8 cellular contexts compared by ENCODE assay signal in genomic region chr6:25280617-25280990, GRCh38. TPM values are rescaled to one million over a fixed set of nuclear protein-coding genes. Genes with fewer than 3 reads are reported as not detected.
A peak's percentile ranks its signal among the peaks of the same experiment; 100 is the strongest.
DNase-seq lines count a peak whose midpoint lies in the region; ATAC-seq and TF ChIP-seq lines count a peak whose summit lies in the region.

No MANE protein-coding gene starts in this region.

- intact Hi-C loops in MCF 10A (cut with micrococcal nuclease) = no loop called here

- CTCF ChIA-PET in MCF 10A (lab: Yijun Ruan, JAX) = interaction anchor here (0.6 to 4.1 kb wide), 9 partner anchors 15 to 276 kb away, joined by 3 to 63 read pairs (median 4); no protein-coding TSS in a partner anchor

- peaks cover 11% of the 10 kb centered on the region for H3K79me1 ChIP-seq in mesenchymal stem cell (replicated peaks; ENCODE audit: low read length, poor library complexity, severe bottlenecking)

- no peak for ATAC-seq in stimulated activated naive CD8-positive, alpha-beta T cell treated with anti-CD3 and anti-CD28 coated beads, Interleukin-15, Interleukin-2, amounts not matched to agents 100 U/mL and 50 U/mL, for 24 hours
- no peak for ATAC-seq in HG03025 (IDR thresholded peaks at IDR 0.05; ENCODE audit: low FRiP score, unreplicated experiment)
- no peak for ATAC-seq in HG02798 (IDR thresholded peaks at IDR 0.05; ENCODE audit: poor library complexity, unreplicated experiment)

- no peak overlapping the region for H2BK15ac ChIP-seq in mesenchymal stem cell (ENCODE audit: low read depth, poor library complexity, severe bottlenecking)

- no peak overlapping the region for H3K23ac ChIP-seq in mesenchymal stem cell (ENCODE audit: low read length in 2 of 2)

- H2BK12ac ChIP-seq in mesenchymal stem cell (ENCODE audit: low read length in 2 of 2) = no peak overlapping the region

- H3K36me3 ChIP-seq in mesenchymal stem cell (ENCODE audit: control insufficient read depth in 1 of 2, insufficient read depth in 2 of 2, low read depth in 1 of 2, low read length in 2 of 2) = no peaks in the 10 kb centered on the region

- H3K27me3 ChIP-seq in mesenchymal stem cell (ENCODE audit: control insufficient read depth in 1 of 2, insufficient read depth in 1 of 2, low read length in 2 of 2) = no peaks in the 10 kb centered on the region

- POLR2A ChIA-PET in MCF 10A (lab: Yijun Ruan, JAX) = interaction anchor here (1.8 to 4.3 kb wide), 9 partner anchors 14 to 210 kb away, joined by 4 to 64 read pairs (median 25); no protein-coding TSS in a partner anchor

- H2BK5ac ChIP-seq in mesenchymal stem cell (ENCODE audit: low read depth, low read length, poor library complexity, severe bottlenecking) = no peak overlapping the region

- peaks cover 45% of the 10 kb centered on the region for H3K4me1 Mint-ChIP-seq in stimulated activated naive CD8-positive, alpha-beta T cell treated with anti-CD3 and anti-CD28 coated beads, Interleukin-15, Interleukin-2, amounts not matched to agents 100 ng/mL and 50 ng/mL, for 24 hours (ENCODE audit: low read depth)
- H3K4me1 Mint-ChIP-seq in MCF 10A (ENCODE audit: insufficient read depth, unreplicated experiment) = peaks cover 31% of the 10 kb centered on the region

- no peak overlapping the region for H3K27ac Mint-ChIP-seq in stimulated activated naive CD8-positive, alpha-beta T cell treated with anti-CD3 and anti-CD28 coated beads, Interleukin-15, Interleukin-2, amounts not matched to agents 100 ng/mL and 50 ng/mL, for 24 hours
- peak overlapping the region; percentile 93 for H3K27ac Mint-ChIP-seq in MCF 10A (ENCODE audit: low read depth, unreplicated experiment)

- peak overlapping the region; percentile 23 for H3K27ac ChIP-seq in mesenchymal stem cell (ENCODE audit: low read length, poor library complexity, severe bottlenecking)

- no peak overlapping the region for H2AK5ac ChIP-seq in mesenchymal stem cell (ENCODE audit: low read length, severe bottlenecking)

- peak overlapping the region; percentile 93 for H3K9ac ChIP-seq in mesenchymal stem cell (ENCODE audit: low read length)

- H3K4ac ChIP-seq in mesenchymal stem cell (ENCODE audit: low read depth in 1 of 2, low read length in 2 of 2) = no peak overlapping the region

- no peak overlapping the region for H4K91ac ChIP-seq in mesenchymal stem cell (ENCODE audit: low read length)

- H3K9me3 ChIP-seq in mesenchymal stem cell (ENCODE audit: control insufficient read depth, low read length) = no peaks in the 10 kb centered on the region

- H3K18ac ChIP-seq in mesenchymal stem cell (ENCODE audit: low read depth in 1 of 2, low read length in 2 of 2) = no peak overlapping the region

- no peak overlapping the region for H3K14ac ChIP-seq in mesenchymal stem cell (ENCODE audit: low read length in 2 of 2)

- no peak overlapping the region for H4K8ac ChIP-seq in mesenchymal stem cell (ENCODE audit: low read length)

- H3K4me3 ChIP-seq in mesenchymal stem cell (ENCODE audit: insufficient read depth in 1 of 2, low read depth in 1 of 2, low read length in 2 of 2) = peak overlapping the region in 1 of 2 experiments; percentile 98

- H3K4me3 Mint-ChIP-seq in stimulated activated naive CD8-positive, alpha-beta T cell treated with anti-CD3 and anti-CD28 coated beads, Interleukin-15, Interleukin-2, amounts not matched to agents 100 ng/mL and 50 ng/mL, for 24 hours = peak overlapping the region; percentile 90
- H3K4me3 Mint-ChIP-seq in MCF 10A (ENCODE audit: unreplicated experiment) = peak overlapping the region; percentile 96

- 53% methylated on average over 4 of the region's 6 CpGs for WGBS in mesenchymal stem cell

- no peak overlapping the region for H2BK120ac ChIP-seq in mesenchymal stem cell (ENCODE audit: low read depth, low read length)

- BruUV-seq in MCF 10A (replicated peaks; lab: Mats Ljungman, UMichigan) = no TSS peak

- DNase-seq in stimulated activated naive CD8-positive, alpha-beta T cell treated with anti-CD3 and anti-CD28 coated beads, Interleukin-15, Interleukin-2, amounts not matched to agents 100 U/mL and 50 U/mL, for 24 hours = no peak
- peak; percentile 16 for DNase-seq in MCF 10A (ENCODE audit: unreplicated experiment)
- peak; percentile 6 for DNase-seq in mesenchymal stem cell
- DNase-seq in NCI-H1694 treated with DMSO at 0.1 percent for 48 hours (lab: John Stamatoyannopoulos, UW) = no peak
- DNase-seq in CD1c-positive myeloid dendritic cell (ENCODE audit: extremely low spot score) = no peak

- H3K9me3 Mint-ChIP-seq in stimulated activated naive CD8-positive, alpha-beta T cell treated with anti-CD3 and anti-CD28 coated beads, Interleukin-15, Interleukin-2, amounts not matched to agents 100 ng/mL and 50 ng/mL, for 24 hours = no peaks in the 10 kb centered on the region
- H3K9me3 Mint-ChIP-seq in MCF 10A (ENCODE audit: unreplicated experiment) = no peaks in the 10 kb centered on the region

- peaks cover 5% of the 10 kb centered on the region for H3K36me3 Mint-ChIP-seq in stimulated activated naive CD8-positive, alpha-beta T cell treated with anti-CD3 and anti-CD28 coated beads, Interleukin-15, Interleukin-2, amounts not matched to agents 100 ng/mL and 50 ng/mL, for 24 hours (ENCODE audit: low read depth)
- peaks cover 13% of the 10 kb centered on the region for H3K36me3 Mint-ChIP-seq in MCF 10A (ENCODE audit: insufficient read depth, unreplicated experiment)

- peaks cover 12% of the 10 kb centered on the region for H3K27me3 Mint-ChIP-seq in stimulated activated naive CD8-positive, alpha-beta T cell treated with anti-CD3 and anti-CD28 coated beads, Interleukin-15, Interleukin-2, amounts not matched to agents 100 ng/mL and 50 ng/mL, for 24 hours
- no peaks in the 10 kb centered on the region for H3K27me3 Mint-ChIP-seq in MCF 10A (ENCODE audit: insufficient read depth, unreplicated experiment)

- no peak overlapping the region for H2AFZ ChIP-seq in mesenchymal stem cell (ENCODE audit: low read depth, low read length)

- H3K4me1 ChIP-seq in mesenchymal stem cell (ENCODE audit: control insufficient read depth, insufficient read depth, low read depth, low read length) = peaks cover 4% of the 10 kb centered on the region

- peak overlapping the region; percentile 66 for H3K4me2 ChIP-seq in mesenchymal stem cell (ENCODE audit: low read length, poor library complexity, severe bottlenecking)

- TF ChIP-seq CTCF in MCF 10A (IDR thresholded peaks at IDR 0.05; ENCODE audit: unreplicated experiment) = no peak

RNA-seq across cellular contexts. Expression of gene CARMIL1, which starts 1.4 kb away (rescaled TPM):
- 23.0 and 25.2 TPM in 2 replicates for total RNA-seq in MCF 10A (2022)
- 1.4 TPM for polyA plus RNA-seq in mesenchymal stem cell (2013, experiment 1 of 2)
- 1.7 TPM for polyA plus RNA-seq in mesenchymal stem cell (2013, experiment 2 of 2)

Comparison
In these comparisons a context has a peak if more than half of its experiments do, and no peak if none do; other contexts are left out.
1. DNase-seq: peak in MCF 10A (single experiment) and mesenchymal stem cell (single experiment); none in stimulated activated naive CD8-positive, alpha-beta T cell treated with anti-CD3 and anti-CD28 coated beads, Interleukin-15, Interleukin-2, amounts not matched to agents 100 U/mL and 50 U/mL, for 24 hours (single experiment), NCI-H1694 treated with DMSO at 0.1 percent for 48 hours (single experiment) and CD1c-positive myeloid dendritic cell (single experiment).